ENCODE assay signal across 22 cellular contexts in genomic region chr22:39970742-39971141, GRCh38. TPM values are rescaled to one million over a fixed set of nuclear protein-coding genes. Genes with fewer than 3 reads are reported as not detected.
DNase-seq lines count a peak whose midpoint lies in the region; ATAC-seq and TF ChIP-seq lines count a peak whose summit lies in the region.
"Had no signal": no experiment of that assay in that cellular context is flagged by ENCODE, and none has a peak within 500 bp of the region (broad histone marks: within the 10 kb centered on the region; RNA-seq: fewer than 3 reads in every experiment).

No MANE protein-coding gene starts in this region.

- TF ChIP-seq POLR2A in tibial nerve (IDR thresholded peaks at IDR 0.05) = no peak

- no peak for TF ChIP-seq CTCF in CD4-positive, alpha-beta T cell (IDR thresholded peaks at IDR 0.05)
- TF ChIP-seq CTCF in tibial nerve (IDR thresholded peaks at IDR 0.05) = no peak

- no peak overlapping the region for H3K4me3 Mint-ChIP-seq in CD4-positive, alpha-beta T cell
- H3K4me3 Mint-ChIP-seq in naive thymus-derived CD8-positive, alpha-beta T cell = no peak overlapping the region
- H3K4me3 Mint-ChIP-seq: CD8-positive, alpha-beta memory T cell; HFFc6 had no signal

- H3K36me3 ChIP-seq in H7 (replicated peaks; ENCODE audit: control insufficient read depth, insufficient read depth, low read length) (no peaks in the 10 kb centered on the region), tibial nerve (no peaks in the 10 kb centered on the region)
- H3K36me3 ChIP-seq: HAP-1 had no signal

- H3K4me1 Mint-ChIP-seq in CD4-positive, alpha-beta T cell (ENCODE audit: low read depth) = peaks cover 10% of the 10 kb centered on the region
- H3K4me1 Mint-ChIP-seq in naive thymus-derived CD8-positive, alpha-beta T cell = peaks cover under 1 to 44% (median 24%) of the 10 kb centered on the region in 4 donors

- peaks cover 99% of the 10 kb centered on the region for H3K36me3 Mint-ChIP-seq in CD4-positive, alpha-beta T cell (ENCODE audit: low read depth)
- peaks cover 7 to 96% (median 39%) of the 10 kb centered on the region in 3 donors for H3K36me3 Mint-ChIP-seq in naive thymus-derived CD8-positive, alpha-beta T cell

- H3K4me1 ChIP-seq in tibial nerve = peaks cover 0 to 75% (median 28%) of the 10 kb centered on the region in 4 donors

- no peak overlapping the region for H3K27ac ChIP-seq in CD4-positive, alpha-beta T cell (ENCODE audit: low read depth, low read length)
- peak overlapping the region; percentile 22 to 90 (median 84) for H3K27ac ChIP-seq in tibial nerve
- H3K27ac ChIP-seq: GM23248 had no signal

- no peak for TF ChIP-seq EP300 in tibial nerve (IDR thresholded peaks at IDR 0.05)

- H3K9me3 Mint-ChIP-seq in CD4-positive, alpha-beta T cell = no peaks in the 10 kb centered on the region
- no peaks in the 10 kb centered on the region for H3K9me3 Mint-ChIP-seq in naive thymus-derived CD8-positive, alpha-beta T cell
- H3K9me3 Mint-ChIP-seq: CD8-positive, alpha-beta memory T cell; HFFc6 had no signal

- no peak for ATAC-seq in CD4-positive, alpha-beta T cell (ENCODE audit: poor library complexity)
- no peak for ATAC-seq in naive thymus-derived CD8-positive, alpha-beta T cell
- ATAC-seq in GM21717 (IDR thresholded peaks at IDR 0.05; ENCODE audit: unreplicated experiment) (no peak), HG02759 (IDR thresholded peaks at IDR 0.05; ENCODE audit: unreplicated experiment) (no peak)

- no peak for DNase-seq in CD4-positive, alpha-beta T cell
- DNase-seq in H7 (peak; percentile 24), tibial nerve (ENCODE audit: low spot score in 2 of 2) (no peak), GDM1 (lab: John Stamatoyannopoulos, UW) (no peak)
- DNase-seq in naive thymus-derived CD8-positive, alpha-beta T cell = no peak
- DNase-seq: C1 segment of cervical spinal cord; Calu3; CD8-positive, alpha-beta memory T cell; COR-L47; DMS53; DMS79 treated with DMSO at 0.1 percent for 48 hours; GM23248; HFFc6 had no signal

- CTCF ChIA-PET in CD4-positive, alpha-beta T cell (lab: Charles Lee) = interaction anchor here (0.9 kb wide), 1 partner anchor 54 kb away, joined by 4 read pairs; no protein-coding TSS in a partner anchor

- H3K4me3 ChIP-seq in H7 (ENCODE audit: insufficient read depth, low read depth, low read length) (no peak overlapping the region), tibial nerve (no peak overlapping the region)
- H3K4me3 ChIP-seq: GM23248, HAP-1 had no signal

- POLR2A ChIA-PET in CD4-positive, alpha-beta T cell (lab: Charles Lee) = interaction anchor here (0.6 kb wide), 1 partner anchor 162 kb away, joined by 3 read pairs; no protein-coding TSS in a partner anchor
- POLR2A ChIA-PET in naive thymus-derived CD8-positive, alpha-beta T cell (lab: Charles Lee) = interaction anchor here (1.3 to 1.8 kb wide), 4 partner anchors 11 to 73 kb away, joined by 3 to 6 read pairs (median 4); partner anchors contain the start of gene TMA7B

- 65 to 75% methylated on average over 8 to 10 of the region's 10 CpGs for WGBS in tibial nerve, 2 donors

- H3K27me3 ChIP-seq in CD4-positive, alpha-beta T cell (ENCODE audit: control insufficient read depth, insufficient read depth, low read length) = no peaks in the 10 kb centered on the region
- no peaks in the 10 kb centered on the region for H3K27me3 ChIP-seq in H7 (ENCODE audit: control insufficient read depth, insufficient read depth, low read length)
- H3K27me3 ChIP-seq in tibial nerve = no peaks in the 10 kb centered on the region

- H3K27me3 Mint-ChIP-seq in CD4-positive, alpha-beta T cell = no peaks in the 10 kb centered on the region
- H3K27me3 Mint-ChIP-seq in naive thymus-derived CD8-positive, alpha-beta T cell = no peaks in the 10 kb centered on the region
- H3K27me3 Mint-ChIP-seq: CD8-positive, alpha-beta memory T cell had no signal

- no peaks in the 10 kb centered on the region for H3K9me3 ChIP-seq in CD4-positive, alpha-beta T cell (ENCODE audit: control insufficient read depth, low read length)
- H3K9me3 ChIP-seq in tibial nerve = no peaks in the 10 kb centered on the region
- H3K9me3 ChIP-seq: HAP-1 had no signal

- intact Hi-C loops in CD4-positive, alpha-beta T cell (cut with DNase I, micrococcal nuclease) = loop anchor here in 1 of 2 experiments (5.0 kb wide), 1 partner anchor 52 kb away; no protein-coding TSS in a partner anchor

- peak overlapping the region; percentile 75 for H3K27ac Mint-ChIP-seq in CD4-positive, alpha-beta T cell
- peak overlapping the region in 7 of 10 donors; percentile 24 to 77 (median 64) for H3K27ac Mint-ChIP-seq in naive thymus-derived CD8-positive, alpha-beta T cell
- H3K27ac Mint-ChIP-seq: HFFc6 had no signal

RNA-seq across cellular contexts. Expression of gene TMA7B, which starts 10.5 kb away (rescaled TPM):
- 1 to 10 TPM; 5.7 to 6.5 TPM for total RNA-seq in CD4-positive, alpha-beta T cell
- not detected in 2 replicates for total RNA-seq in H7 (2014; rRNA removed; shearing (Covaris generic))
- total RNA-seq in naive thymus-derived CD8-positive, alpha-beta T cell = 10 to 100 TPM; 11.8 to 14.2 TPM
- polyA plus RNA-seq in naive thymus-derived CD8-positive, alpha-beta T cell = 1 to 10 TPM; 1.5 to 3.5 (median 2.8) TPM
- not detected for total RNA-seq in tibial nerve
- total RNA-seq: A172, A673, Calu3, Daoy, G401, GM23248, H1, HFFc6 had no signal
- polyA plus RNA-seq: BJ, GM23248, H1 had no signal

RNA-seq across cellular contexts. Expression of gene FAM83F, which starts 24.0 kb away (rescaled TPM):
- 1 to 10 TPM; 5.2 to 6.8 TPM for total RNA-seq in CD4-positive, alpha-beta T cell
- total RNA-seq in H7 (2014; rRNA removed; shearing (Covaris generic)) = 28.1 and 34.4 TPM in 2 replicates
- total RNA-seq in naive thymus-derived CD8-positive, alpha-beta T cell = 1 to 10 TPM in 1 of 2 experiments, under 1 TPM in 1; 0.41 to 1.2 TPM
- polyA plus RNA-seq in naive thymus-derived CD8-positive, alpha-beta T cell = under 1 TPM in 2 of 3 donors, not detected in 1; 0.01 to 0.02 TPM
- total RNA-seq in tibial nerve = 10 to 100 TPM in 2 of 4 donors, 1 to 10 TPM in 2; 8.2 to 11.2 (median 9.8) TPM
- total RNA-seq: A172, A673, GM23248, HFFc6 had no signal
- polyA plus RNA-seq: BJ, GM23248 had no signal
